Comparison of ENCODE assay signal across 1 cellular context in the genomic region with DNA sequence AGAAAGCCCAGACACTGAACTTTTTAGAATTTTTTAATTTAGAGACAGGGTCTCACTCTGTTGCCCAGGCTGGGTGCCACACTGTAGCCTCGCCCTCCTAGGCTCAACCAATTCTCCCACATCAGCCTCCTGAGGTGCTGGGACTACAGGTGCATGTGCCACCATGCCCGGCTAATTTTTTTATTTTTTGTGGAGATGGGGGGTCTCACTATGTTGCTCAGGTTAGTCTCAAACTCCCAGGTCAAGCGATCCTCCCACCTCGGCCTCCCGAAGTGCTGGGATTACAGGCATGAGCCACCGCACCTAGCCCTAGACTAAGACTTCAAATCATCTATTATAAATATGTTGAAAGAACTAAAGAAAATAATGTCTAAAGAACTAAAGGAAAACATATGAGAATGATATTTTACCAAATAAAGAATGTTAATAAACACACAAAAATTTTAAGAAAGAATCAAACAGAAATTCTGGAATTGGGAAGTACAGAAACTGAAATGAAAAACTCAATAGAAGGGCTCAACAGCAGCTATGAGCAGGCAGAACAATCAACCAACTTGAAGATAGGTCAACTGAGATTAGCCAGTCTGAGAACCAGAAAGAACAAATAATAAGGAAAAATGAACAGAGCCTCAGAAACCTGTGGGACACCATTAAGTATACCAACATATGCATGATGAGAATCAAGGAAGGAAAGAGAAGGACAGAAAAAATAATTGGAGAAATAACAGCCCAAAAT.
TF ChIP-seq lines count a peak whose summit lies in the region.

No MANE protein-coding gene starts in this region.

TF ChIP-seq in HepG2, 621 proteins besides CTCF, POLR2A, EP300 and RAD21 (continued from another document and continues in another):
- TF ChIP-seq ZUFSP (CRISPR knock-in tag; IDR thresholded peaks at IDR 0.05; ENCODE audit: borderline replicate concordance) (0 out of 2 replicates have a peak, but pooled peaks have one; percentile 87), TSC22D2 (CRISPR knock-in tag; IDR thresholded peaks at IDR 0.05; ENCODE audit: borderline replicate concordance) (no peak), NFE2L2 (IDR thresholded peaks at IDR 0.05; ENCODE audit: low read length) (no peak), ZNF670 (CRISPR knock-in tag; IDR thresholded peaks at IDR 0.05; ENCODE audit: borderline replicate concordance) (no peak), PHF21A (CRISPR knock-in tag; IDR thresholded peaks at IDR 0.05) (no peak), RFXANK (CRISPR knock-in tag; IDR thresholded peaks at IDR 0.05) (no peak), ZNF264 (CRISPR knock-in tag; IDR thresholded peaks at IDR 0.05) (no peak), KLF15 (CRISPR knock-in tag; IDR thresholded peaks at IDR 0.05; ENCODE audit: borderline replicate concordance) (no peak), SMAD1 (CRISPR knock-in tag; IDR thresholded peaks at IDR 0.05; ENCODE audit: borderline replicate concordance, low read depth) (no peak), RBM39 (IDR thresholded peaks at IDR 0.05; ENCODE audit: low read depth, low read length, poor library complexity, severe bottlenecking) (no peak), GPBP1L1 (CRISPR knock-in tag; IDR thresholded peaks at IDR 0.05) (0 out of 2 replicates have a peak, but pooled peaks have one; percentile 87), PLRG1 (conservative IDR thresholded peaks at IDR 0.05) (no peak), ZBTB14 (CRISPR knock-in tag; IDR thresholded peaks at IDR 0.05) (no peak), ZNF10 (CRISPR knock-in tag; IDR thresholded peaks at IDR 0.05; ENCODE audit: borderline replicate concordance, low read depth) (no peak), SP140L (CRISPR knock-in tag; IDR thresholded peaks at IDR 0.05; ENCODE audit: borderline replicate concordance) (no peak), ZNF691 (CRISPR knock-in tag; IDR thresholded peaks at IDR 0.05; ENCODE audit: borderline replicate concordance, low read depth) (no peak), ZNF17 (CRISPR knock-in tag; IDR thresholded peaks at IDR 0.05) (no peak), ZFP36L2 (CRISPR knock-in tag; IDR thresholded peaks at IDR 0.05) (no peak), ZNF160 (CRISPR knock-in tag; IDR thresholded peaks at IDR 0.05) (peak; percentile 99), ZNF558 (CRISPR knock-in tag; IDR thresholded peaks at IDR 0.05; ENCODE audit: borderline replicate concordance) (0 out of 2 replicates have a peak, but pooled peaks have one; percentile 45), ZNF567 (CRISPR knock-in tag; IDR thresholded peaks at IDR 0.05; ENCODE audit: borderline replicate concordance) (no peak), ZNF207 (IDR thresholded peaks at IDR 0.05; ENCODE audit: borderline replicate concordance) (no peak), MXD4 (CRISPR knock-in tag; IDR thresholded peaks at IDR 0.05) (no peak), ZMYM3 (CRISPR knock-in tag; IDR thresholded peaks at IDR 0.05) (no peak), ZEB1 (IDR thresholded peaks at IDR 0.05; ENCODE audit: insufficient replicate concordance, low read depth) (no peak), SETDB1 (CRISPR knock-in tag; IDR thresholded peaks at IDR 0.05; ENCODE audit: borderline replicate concordance) (no peak), KDM6A (CRISPR knock-in tag; IDR thresholded peaks at IDR 0.05; ENCODE audit: low read depth) (0 out of 2 replicates have a peak, but pooled peaks have one; percentile 12), ARNT2 (CRISPR knock-in tag; IDR thresholded peaks at IDR 0.05; ENCODE audit: low read depth) (no peak), ZNF788 (CRISPR knock-in tag; IDR thresholded peaks at IDR 0.05; ENCODE audit: borderline replicate concordance) (no peak), JUN (CRISPR knock-in tag; IDR thresholded peaks at IDR 0.05) (no peak), NKX3-1 (CRISPR knock-in tag; IDR thresholded peaks at IDR 0.05) (0 out of 2 replicates have a peak, but pooled peaks have one; percentile 49), NR1H2 (CRISPR knock-in tag; IDR thresholded peaks at IDR 0.05; ENCODE audit: borderline replicate concordance, low read depth) (no peak), ZNF83 (CRISPR knock-in tag; IDR thresholded peaks at IDR 0.05; ENCODE audit: borderline replicate concordance) (no peak), MIER3 (CRISPR knock-in tag; IDR thresholded peaks at IDR 0.05; ENCODE audit: borderline replicate concordance) (no peak), ZMAT5 (CRISPR knock-in tag; IDR thresholded peaks at IDR 0.05; ENCODE audit: borderline replicate concordance, low read depth) (no peak), KLF9 (CRISPR knock-in tag; IDR thresholded peaks at IDR 0.05; ENCODE audit: low read depth) (no peak), KDM2A (CRISPR knock-in tag; IDR thresholded peaks at IDR 0.05; ENCODE audit: borderline replicate concordance, low read depth) (no peak), ZSCAN12 (CRISPR knock-in tag; IDR thresholded peaks at IDR 0.05) (0 out of 2 replicates have a peak, but pooled peaks have one; percentile 42), ZKSCAN8 (CRISPR knock-in tag; IDR thresholded peaks at IDR 0.05; ENCODE audit: borderline replicate concordance) (no peak), ZBTB25 (CRISPR knock-in tag; IDR thresholded peaks at IDR 0.05) (no peak), PHF20 (CRISPR knock-in tag; IDR thresholded peaks at IDR 0.05) (peak; percentile 21; the same call in 1 of the 2 replicates), FOSL2 (CRISPR knock-in tag; IDR thresholded peaks at IDR 0.05) (no peak), BCL3 (CRISPR knock-in tag; IDR thresholded peaks at IDR 0.05) (no peak)
- TF ChIP-seq, protein P1, sequence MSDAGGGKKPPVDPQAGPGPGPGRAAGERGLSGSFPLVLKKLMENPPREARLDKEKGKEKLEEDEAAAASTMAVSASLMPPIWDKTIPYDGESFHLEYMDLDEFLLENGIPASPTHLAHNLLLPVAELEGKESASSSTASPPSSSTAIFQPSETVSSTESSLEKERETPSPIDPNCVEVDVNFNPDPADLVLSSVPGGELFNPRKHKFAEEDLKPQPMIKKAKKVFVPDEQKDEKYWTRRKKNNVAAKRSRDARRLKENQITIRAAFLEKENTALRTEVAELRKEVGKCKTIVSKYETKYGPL (CRISPR knock-in tag; IDR thresholded peaks at IDR 0.05), result no peak
- TF ChIP-seq, protein P2, sequence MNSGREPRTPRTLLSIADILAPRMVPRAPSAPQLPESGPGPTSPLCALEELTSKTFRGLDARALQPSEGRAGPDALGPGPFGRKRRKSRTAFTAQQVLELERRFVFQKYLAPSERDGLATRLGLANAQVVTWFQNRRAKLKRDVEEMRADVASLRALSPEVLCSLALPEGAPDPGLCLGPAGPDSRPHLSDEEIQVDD (CRISPR knock-in tag; IDR thresholded peaks at IDR 0.05; ENCODE audit: borderline replicate concordance), result no peak
- TF ChIP-seq, protein P3, sequence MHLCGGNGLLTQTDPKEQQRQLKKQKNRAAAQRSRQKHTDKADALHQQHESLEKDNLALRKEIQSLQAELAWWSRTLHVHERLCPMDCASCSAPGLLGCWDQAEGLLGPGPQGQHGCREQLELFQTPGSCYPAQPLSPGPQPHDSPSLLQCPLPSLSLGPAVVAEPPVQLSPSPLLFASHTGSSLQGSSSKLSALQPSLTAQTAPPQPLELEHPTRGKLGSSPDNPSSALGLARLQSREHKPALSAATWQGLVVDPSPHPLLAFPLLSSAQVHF (CRISPR knock-in tag; IDR thresholded peaks at IDR 0.05), result no peak
- TF ChIP-seq, protein P4, sequence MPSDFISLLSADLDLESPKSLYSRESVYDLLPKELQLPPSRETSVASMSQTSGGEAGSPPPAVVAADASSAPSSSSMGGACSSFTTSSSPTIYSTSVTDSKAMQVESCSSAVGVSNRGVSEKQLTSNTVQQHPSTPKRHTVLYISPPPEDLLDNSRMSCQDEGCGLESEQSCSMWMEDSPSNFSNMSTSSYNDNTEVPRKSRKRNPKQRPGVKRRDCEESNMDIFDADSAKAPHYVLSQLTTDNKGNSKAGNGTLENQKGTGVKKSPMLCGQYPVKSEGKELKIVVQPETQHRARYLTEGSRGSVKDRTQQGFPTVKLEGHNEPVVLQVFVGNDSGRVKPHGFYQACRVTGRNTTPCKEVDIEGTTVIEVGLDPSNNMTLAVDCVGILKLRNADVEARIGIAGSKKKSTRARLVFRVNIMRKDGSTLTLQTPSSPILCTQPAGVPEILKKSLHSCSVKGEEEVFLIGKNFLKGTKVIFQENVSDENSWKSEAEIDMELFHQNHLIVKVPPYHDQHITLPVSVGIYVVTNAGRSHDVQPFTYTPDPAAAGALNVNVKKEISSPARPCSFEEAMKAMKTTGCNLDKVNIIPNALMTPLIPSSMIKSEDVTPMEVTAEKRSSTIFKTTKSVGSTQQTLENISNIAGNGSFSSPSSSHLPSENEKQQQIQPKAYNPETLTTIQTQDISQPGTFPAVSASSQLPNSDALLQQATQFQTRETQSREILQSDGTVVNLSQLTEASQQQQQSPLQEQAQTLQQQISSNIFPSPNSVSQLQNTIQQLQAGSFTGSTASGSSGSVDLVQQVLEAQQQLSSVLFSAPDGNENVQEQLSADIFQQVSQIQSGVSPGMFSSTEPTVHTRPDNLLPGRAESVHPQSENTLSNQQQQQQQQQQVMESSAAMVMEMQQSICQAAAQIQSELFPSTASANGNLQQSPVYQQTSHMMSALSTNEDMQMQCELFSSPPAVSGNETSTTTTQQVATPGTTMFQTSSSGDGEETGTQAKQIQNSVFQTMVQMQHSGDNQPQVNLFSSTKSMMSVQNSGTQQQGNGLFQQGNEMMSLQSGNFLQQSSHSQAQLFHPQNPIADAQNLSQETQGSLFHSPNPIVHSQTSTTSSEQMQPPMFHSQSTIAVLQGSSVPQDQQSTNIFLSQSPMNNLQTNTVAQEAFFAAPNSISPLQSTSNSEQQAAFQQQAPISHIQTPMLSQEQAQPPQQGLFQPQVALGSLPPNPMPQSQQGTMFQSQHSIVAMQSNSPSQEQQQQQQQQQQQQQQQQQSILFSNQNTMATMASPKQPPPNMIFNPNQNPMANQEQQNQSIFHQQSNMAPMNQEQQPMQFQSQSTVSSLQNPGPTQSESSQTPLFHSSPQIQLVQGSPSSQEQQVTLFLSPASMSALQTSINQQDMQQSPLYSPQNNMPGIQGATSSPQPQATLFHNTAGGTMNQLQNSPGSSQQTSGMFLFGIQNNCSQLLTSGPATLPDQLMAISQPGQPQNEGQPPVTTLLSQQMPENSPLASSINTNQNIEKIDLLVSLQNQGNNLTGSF (CRISPR knock-in tag; IDR thresholded peaks at IDR 0.05), result no peak
- TF ChIP-seq, protein P5, sequence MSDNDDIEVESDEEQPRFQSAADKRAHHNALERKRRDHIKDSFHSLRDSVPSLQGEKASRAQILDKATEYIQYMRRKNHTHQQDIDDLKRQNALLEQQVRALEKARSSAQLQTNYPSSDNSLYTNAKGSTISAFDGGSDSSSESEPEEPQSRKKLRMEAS (IDR thresholded peaks at IDR 0.05), result no peak
